1 cellular context compared by ENCODE assay signal in genomic region chr1:24964811-24965570, GRCh38.
TF ChIP-seq lines count a peak whose summit lies in the region.

No MANE protein-coding gene starts in this region.

TF ChIP-seq in K562, 482 proteins besides CTCF, POLR2A, EP300 and RAD21 (continued from another document):
- TF ChIP-seq MGA (IDR thresholded peaks at IDR 0.05), result peak; percentile 19; the same call in 1 of the 2 replicates
- peak; percentile 62 for TF ChIP-seq USF2 (CRISPR knock-in tag; IDR thresholded peaks at IDR 0.05)
- peak; percentile 76 for TF ChIP-seq USF1 (CRISPR knock-in tag; IDR thresholded peaks at IDR 0.05)
- 0 out of 2 replicates have a peak, but pooled peaks have one; percentile 18 for TF ChIP-seq MYC (IDR thresholded peaks at IDR 0.05; ENCODE audit: low read depth, low read length)
- TF ChIP-seq MYC (CRISPR knock-in tag; IDR thresholded peaks at IDR 0.05; ENCODE audit: borderline replicate concordance, low read depth), result no peak
- TF ChIP-seq RAD51 (IDR thresholded peaks at IDR 0.05; ENCODE audit: borderline replicate concordance, low read depth), result peak; percentile 40; the same call in 1 of the 2 replicates
- no peak; the same call in 1 of the 2 replicates for TF ChIP-seq ZNF584 (CRISPR knock-in tag; IDR thresholded peaks at IDR 0.05; ENCODE audit: low read depth)
- TF ChIP-seq PHTF2 (CRISPR knock-in tag; IDR thresholded peaks at IDR 0.05), result no peak
- TF ChIP-seq FOXK1 (CRISPR knock-in tag; IDR thresholded peaks at IDR 0.05; ENCODE audit: borderline replicate concordance), result 0 out of 2 replicates have a peak, but pooled peaks have one; percentile 30
